9 cellular contexts compared by ENCODE assay signal in the genomic region with DNA sequence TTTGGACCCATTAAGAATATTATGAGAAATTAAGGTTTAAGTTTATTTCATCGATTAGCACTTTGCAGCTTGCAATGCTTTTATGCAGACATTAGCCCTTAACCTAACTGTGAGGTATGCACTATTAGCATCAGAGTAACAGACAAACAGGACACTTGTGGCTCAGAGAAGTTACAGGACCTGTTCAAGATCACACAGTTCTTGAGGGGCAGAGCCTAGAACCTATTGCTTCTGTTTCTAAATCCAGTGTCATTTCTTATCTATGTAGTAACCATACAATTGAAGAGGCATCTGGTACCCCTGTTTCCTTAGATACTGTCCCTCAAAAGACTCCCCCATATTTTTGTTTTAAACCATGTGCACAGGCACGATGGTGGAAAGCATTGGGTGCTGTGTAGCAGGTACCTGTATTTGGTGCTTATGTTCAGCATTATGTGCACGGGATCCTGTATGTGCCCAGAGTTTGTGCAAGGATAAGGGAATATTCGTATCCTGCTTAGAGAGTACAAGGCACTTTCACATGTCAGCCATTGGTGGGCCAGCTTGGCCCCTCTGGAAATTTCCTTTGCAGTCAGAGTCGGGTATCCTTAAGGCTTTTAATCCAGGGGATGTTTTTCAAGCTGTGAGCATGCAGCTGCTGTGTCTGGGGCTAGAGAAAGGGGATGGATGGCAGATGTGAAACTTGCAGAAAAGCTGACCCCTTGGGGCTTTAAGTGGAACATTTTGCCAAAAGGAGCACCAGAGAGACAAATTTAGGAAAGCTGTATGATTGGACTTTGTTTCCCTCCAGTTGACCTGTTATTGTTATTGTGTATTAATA. TPM values are rescaled to one million over a fixed set of nuclear protein-coding genes. Genes with fewer than 3 reads are reported as not detected.
DNase-seq lines count a peak whose midpoint lies in the region; ATAC-seq and TF ChIP-seq lines count a peak whose summit lies in the region.
"Had no signal": no experiment of that assay in that cellular context is flagged by ENCODE, and none has a peak within 500 bp of the region (broad histone marks: within the 10 kb centered on the region; RNA-seq: fewer than 3 reads in every experiment).

No MANE protein-coding gene starts in this region.

- peaks cover 8% of the 10 kb centered on the region for H3K4me1 ChIP-seq in HEK293 (ENCODE audit: control insufficient read depth, insufficient read depth, low read length)

- H3K4me3 ChIP-seq in HEK293 (ENCODE audit: low read depth, low read length) (peak overlapping the region; percentile 76), iPS-11a (ENCODE audit: low read depth, low read length) (peak overlapping the region; percentile 84)

- H3K36me3 ChIP-seq in HEK293 (ENCODE audit: control insufficient read depth in 2 of 2, insufficient read depth in 1 of 2, low read length in 2 of 2), result peaks cover 0 to 33% of the 10 kb centered on the region in 2 experiments; a peak in 1 of 3 replicates
- H3K36me3 ChIP-seq: adrenal gland had no signal

- TF ChIP-seq CTCF in HEK293 (tag by site-specific recombination; IDR thresholded peaks at IDR 0.05) (no peak), WTC11 (IDR thresholded peaks at IDR 0.05) (no peak)

- no peak for ATAC-seq in WTC11
- no peak for ATAC-seq in GM18511 (IDR thresholded peaks at IDR 0.05; ENCODE audit: unreplicated experiment)
- ATAC-seq in HG02798 (IDR thresholded peaks at IDR 0.05; ENCODE audit: poor library complexity, unreplicated experiment), result no peak

- H3K4me3 Mint-ChIP-seq in WTC11, result peak overlapping the region; percentile 75

- no peaks in the 10 kb centered on the region for H3K9me3 ChIP-seq in HEK293 (ENCODE audit: control insufficient read depth, insufficient read depth, low read depth, low read length)
- H3K9me3 ChIP-seq: adrenal gland had no signal

- H3K9me3 Mint-ChIP-seq in WTC11, result no peaks in the 10 kb centered on the region

- peaks cover 40% of the 10 kb centered on the region for H3K4me1 Mint-ChIP-seq in WTC11

- CTCF ChIA-PET in HEK293 (lab: Yijun Ruan, JAX), result interaction anchor here (0.5 to 7.3 kb wide), 12 partner anchors 8 to 478 kb away, joined by 3 to 35 read pairs (median 4); no protein-coding TSS in a partner anchor
- CTCF ChIA-PET in WTC11 (lab: Charles Lee), result interaction anchor here (0.6 to 2.4 kb wide), 8 partner anchors 11 to 478 kb away, joined by 3 to 18 read pairs (median 4); no protein-coding TSS in a partner anchor

- H3K36me3 Mint-ChIP-seq in WTC11, result peaks cover 15% of the 10 kb centered on the region

- no peak for DNase-seq in WTC11 (ENCODE audit: low spot score)
- peak; percentile 24 for DNase-seq in stimulated activated CD8-positive, alpha-beta memory T cell treated with anti-CD3 and anti-CD28 coated beads, Interleukin-4, amount 100 ng/mL, for 48 hours
- DNase-seq in activated gamma-delta T cell treated with Interleukin-2 at 50 U/mL for 16 hours, result no peak
- no peak for DNase-seq in stimulated activated CD4-positive, alpha-beta T cell treated with anti-CD3 and anti-CD28 coated beads, Interleukin-4, amount 100 ng/mL, for 1 hour

- POLR2A ChIA-PET in HEK293 (lab: Yijun Ruan, JAX) (interaction anchor here (0.6 to 2.4 kb wide), 18 partner anchors 15 to 478 kb away, joined by 3 to 19 read pairs (median 5); a partner anchor contains a TSS), WTC11 (lab: Charles Lee) (interaction anchor here (0.6 kb wide), 1 partner anchor 147 kb away, joined by 4 read pairs; no protein-coding TSS in a partner anchor)

- H3K27ac Mint-ChIP-seq in WTC11, result 0 out of 2 replicates have a peak overlapping the region, but pooled peaks have one; percentile 45

- no peak overlapping the region for H3K27ac ChIP-seq in HEK293 (ENCODE audit: extremely low read depth, low read depth, low read length)

- peaks cover 31% of the 10 kb centered on the region for H3K27me3 Mint-ChIP-seq in WTC11 (ENCODE audit: low read depth)

TF ChIP-seq in HEK293, 187 proteins besides CTCF, POLR2A, EP300 and RAD21:
- TF ChIP-seq HOXD13 (CRISPR knock-in tag; IDR thresholded peaks at IDR 0.05; ENCODE audit: borderline replicate concordance) (no peak), GLI2 (tag by site-specific recombination; IDR thresholded peaks at IDR 0.05; ENCODE audit: borderline replicate concordance, low read depth) (no peak), SCRT2 (tag by site-specific recombination; IDR thresholded peaks at IDR 0.05) (peak; percentile 39)
- TF ChIP-seq, protein P1, sequence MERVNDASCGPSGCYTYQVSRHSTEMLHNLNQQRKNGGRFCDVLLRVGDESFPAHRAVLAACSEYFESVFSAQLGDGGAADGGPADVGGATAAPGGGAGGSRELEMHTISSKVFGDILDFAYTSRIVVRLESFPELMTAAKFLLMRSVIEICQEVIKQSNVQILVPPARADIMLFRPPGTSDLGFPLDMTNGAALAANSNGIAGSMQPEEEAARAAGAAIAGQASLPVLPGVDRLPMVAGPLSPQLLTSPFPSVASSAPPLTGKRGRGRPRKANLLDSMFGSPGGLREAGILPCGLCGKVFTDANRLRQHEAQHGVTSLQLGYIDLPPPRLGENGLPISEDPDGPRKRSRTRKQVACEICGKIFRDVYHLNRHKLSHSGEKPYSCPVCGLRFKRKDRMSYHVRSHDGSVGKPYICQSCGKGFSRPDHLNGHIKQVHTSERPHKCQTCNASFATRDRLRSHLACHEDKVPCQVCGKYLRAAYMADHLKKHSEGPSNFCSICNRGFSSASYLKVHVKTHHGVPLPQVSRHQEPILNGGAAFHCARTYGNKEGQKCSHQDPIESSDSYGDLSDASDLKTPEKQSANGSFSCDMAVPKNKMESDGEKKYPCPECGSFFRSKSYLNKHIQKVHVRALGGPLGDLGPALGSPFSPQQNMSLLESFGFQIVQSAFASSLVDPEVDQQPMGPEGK (tag by site-specific recombination; IDR thresholded peaks at IDR 0.05), result no peak

TF ChIP-seq in WTC11, 78 proteins besides CTCF, POLR2A, EP300 and RAD21:
- no peak for TF ChIP-seq CREB1 (CRISPR knock-in tag; IDR thresholded peaks at IDR 0.05)
- TF ChIP-seq, protein P2, sequence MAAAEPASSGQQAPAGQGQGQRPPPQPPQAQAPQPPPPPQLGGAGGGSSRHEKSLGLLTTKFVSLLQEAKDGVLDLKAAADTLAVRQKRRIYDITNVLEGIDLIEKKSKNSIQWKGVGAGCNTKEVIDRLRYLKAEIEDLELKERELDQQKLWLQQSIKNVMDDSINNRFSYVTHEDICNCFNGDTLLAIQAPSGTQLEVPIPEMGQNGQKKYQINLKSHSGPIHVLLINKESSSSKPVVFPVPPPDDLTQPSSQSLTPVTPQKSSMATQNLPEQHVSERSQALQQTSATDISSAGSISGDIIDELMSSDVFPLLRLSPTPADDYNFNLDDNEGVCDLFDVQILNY (CRISPR knock-in tag; IDR thresholded peaks at IDR 0.05), result no peak

RNA-seq across cellular contexts. Expression of a gene that starts 2.0 kb away (rescaled TPM):
- 30.8 to 47.3 TPM (median 34.7 TPM) in 3 replicates for total RNA-seq in WTC11 (2021)
